ENCODE assay signal across 9 cellular contexts in genomic region chr6:38389875-38390274, GRCh38.
"Had no signal": no experiment of that assay in that cellular context is flagged by ENCODE, and none has a peak within 500 bp of the region (broad histone marks: within the 10 kb centered on the region; RNA-seq: fewer than 3 reads in every experiment).

No MANE protein-coding gene starts in this region.

- DNase-seq: GM23248, GOT3, H7, H9, HCEC 1CT, HFFc6 had no signal

- H3K4me2 ChIP-seq: GM23338 had no signal

- H3K36me3 ChIP-seq: HAP-1 had no signal

- H3K4me3 ChIP-seq: GM23248, GM23338, HAP-1 had no signal

- H3K9me3 ChIP-seq: HAP-1 had no signal

- H2AFZ ChIP-seq: GM23248, GM23338 had no signal

- H3K27ac ChIP-seq: GM23248 had no signal

- H3K9ac ChIP-seq: GM23248 had no signal

- ATAC-seq: GM23338, HCT116 had no signal
